In genomic region chr14:49623941-49624806, GRCh38 we compare ENCODE assay signal across 2 cellular contexts.
TF ChIP-seq lines count a peak whose summit lies in the region.

No MANE protein-coding gene starts in this region.

TF ChIP-seq in HepG2, 621 proteins besides CTCF, POLR2A, EP300 and RAD21:
- TF ChIP-seq NR2F2 (IDR thresholded peaks at IDR 0.05; ENCODE audit: borderline replicate concordance, low read depth) = no peak
- TF ChIP-seq HOXD1 (CRISPR knock-in tag; IDR thresholded peaks at IDR 0.05) = no peak
- TF ChIP-seq POLR2G (IDR thresholded peaks at IDR 0.05; ENCODE audit: low read depth, low read length) = peak; percentile 37; the same call in 1 of the 2 replicates
- TF ChIP-seq NPAS2 (CRISPR knock-in tag; IDR thresholded peaks at IDR 0.05; ENCODE audit: borderline replicate concordance) = no peak
- TF ChIP-seq HINFP (CRISPR knock-in tag; IDR thresholded peaks at IDR 0.05; ENCODE audit: low read depth) = no peak
- TF ChIP-seq AGO2 (optimal IDR thresholded peaks at IDR 0.05; ENCODE audit: low read depth, low read length) = peak; percentile 7
- peak; percentile 94 for TF ChIP-seq ZNF121 (CRISPR knock-in tag; IDR thresholded peaks at IDR 0.05)
TF ChIP-seq in HepG2: peak in this region for 3.

TF ChIP-seq in GM23338, 12 proteins besides CTCF, POLR2A, EP300 and RAD21:
- TF ChIP-seq STAT1 (IDR thresholded peaks at IDR 0.05; ENCODE audit: unreplicated experiment) (no peak), EZH2 (IDR thresholded peaks at IDR 0.05; ENCODE audit: low read depth, unreplicated experiment) (no peak), CREB1 (CRISPR knock-in tag; IDR thresholded peaks at IDR 0.05; ENCODE audit: low read depth) (no peak), JUNB (IDR thresholded peaks at IDR 0.05; ENCODE audit: unreplicated experiment) (no peak), NANOG (IDR thresholded peaks at IDR 0.05; ENCODE audit: borderline replicate concordance) (no peak), ZNF462 (CRISPR knock-in tag; IDR thresholded peaks at IDR 0.05) (no peak), EZH2phosphoT487 (IDR thresholded peaks at IDR 0.05; ENCODE audit: unreplicated experiment) (no peak), ZNF114 (CRISPR knock-in tag; IDR thresholded peaks at IDR 0.05) (no peak)
